27 cellular contexts compared by ENCODE assay signal in the genomic region with DNA sequence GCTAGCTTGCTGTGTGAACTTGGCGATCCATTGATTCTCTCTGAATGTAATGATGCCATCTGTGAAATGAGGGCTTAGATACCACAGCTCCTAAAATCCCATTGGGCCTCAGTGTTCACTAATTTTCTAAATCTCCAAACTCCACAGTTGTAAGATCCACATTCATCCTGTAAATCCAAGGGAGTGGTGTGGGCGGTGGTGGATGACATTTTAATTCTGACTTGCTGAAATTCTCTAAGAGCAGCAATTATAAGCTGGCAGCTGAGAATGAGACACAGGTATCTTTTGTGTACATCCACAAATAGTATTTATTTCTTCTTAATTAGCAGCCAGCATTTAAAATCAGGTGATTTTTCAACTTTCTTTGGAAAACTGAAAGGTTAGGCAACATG. TPM values are rescaled to one million over a fixed set of nuclear protein-coding genes. Genes with fewer than 3 reads are reported as not detected.
"Had no signal": no experiment of that assay in that cellular context is flagged by ENCODE, and none has a peak within 500 bp of the region (broad histone marks: within the 10 kb centered on the region; RNA-seq: fewer than 3 reads in every experiment).

No MANE protein-coding gene starts in this region.

- H3K27ac Mint-ChIP-seq: mesothelial cell of epicardium; naive B cell; naive thymus-derived CD8-positive, alpha-beta T cell had no signal

- H3K9me3 Mint-ChIP-seq: mesothelial cell of epicardium had no signal

- H3K4me3 ChIP-seq: coronary artery, dorsolateral prefrontal cortex, esophagus squamous epithelium, gastrocnemius medialis, heart right ventricle, left lung, lower lobe of right lung, mucosa of descending colon had no signal

- H3K4me1 Mint-ChIP-seq: naive B cell had no signal

- DNase-seq: dermis blood vessel endothelial cell; effector CD4-positive, alpha-beta T cell; effector memory CD4-positive, alpha-beta T cell; erythroblast; esophagus squamous epithelium; foreskin fibroblast; foreskin melanocyte; gastrocnemius medialis; heart right ventricle; hippocampal formation; left cardiac atrium; left lung; left ventricle myocardium superior; lower lobe of right lung; mesenchymal stem cell; mucosa of descending colon; naive B cell had no signal

- H3K4me1 ChIP-seq: gastrocnemius medialis, left lung, lower lobe of right lung had no signal

- H3K9me3 ChIP-seq: esophagus squamous epithelium, gastrocnemius medialis, heart right ventricle, left lung, lower lobe of right lung, mucosa of descending colon had no signal

- H3K27ac ChIP-seq: coronary artery, dorsolateral prefrontal cortex, epithelial cell of prostate, esophagus squamous epithelium, gastrocnemius medialis, heart right ventricle, left lung, lower lobe of right lung had no signal

- ATAC-seq: esophagus mucosa; gastrocnemius medialis; heart right ventricle; left cardiac atrium; left lung; left ventricle myocardium superior; lower lobe of right lung; mucosa of descending colon; naive thymus-derived CD8-positive, alpha-beta T cell had no signal

- H3K4me3 Mint-ChIP-seq: mesothelial cell of epicardium; naive B cell; naive thymus-derived CD8-positive, alpha-beta T cell had no signal

- H3K36me3 ChIP-seq: esophagus squamous epithelium, gastrocnemius medialis, heart right ventricle, left lung, lower lobe of right lung had no signal

- H3K36me3 Mint-ChIP-seq: mesothelial cell of epicardium; naive B cell; naive thymus-derived CD8-positive, alpha-beta T cell had no signal

RNA-seq across cellular contexts. Expression of a gene that starts 9.6 kb away (rescaled TPM):
- total RNA-seq: dermis blood vessel endothelial cell; gastrocnemius medialis; heart right ventricle; left cardiac atrium; left lung; left ventricle myocardium superior; lower leg skin; lower lobe of right lung; lung microvascular endothelial cell; mesenteric fat pad; mesothelial cell of epicardium; myocyte; naive thymus-derived CD8-positive, alpha-beta T cell had no signal
